ENCODE assay signal across 1 cellular context in genomic region chr1:164712131-164713031, GRCh38.
TF ChIP-seq lines count a peak whose summit lies in the region.

No MANE protein-coding gene starts in this region.

TF ChIP-seq in K562, 482 proteins besides CTCF, POLR2A, EP300 and RAD21 (continued from another document):
- TF ChIP-seq STAT6 (CRISPR knock-in tag; IDR thresholded peaks at IDR 0.05) = no peak
- TF ChIP-seq TAF9B (IDR thresholded peaks at IDR 0.05; ENCODE audit: partially characterized antibody) = peak; percentile 50
- no peak for TF ChIP-seq ZNF224 (CRISPR knock-in tag; IDR thresholded peaks at IDR 0.05)
- no peak for TF ChIP-seq ZNF696 (CRISPR knock-in tag; conservative IDR thresholded peaks at IDR 0.05)
- TF ChIP-seq PRPF4 (IDR thresholded peaks at IDR 0.05; ENCODE audit: insufficient read depth, low read depth, low read length, poor library complexity, severe bottlenecking) = no peak
- TF ChIP-seq ILF3 (IDR thresholded peaks at IDR 0.05; ENCODE audit: borderline replicate concordance) = no peak
TF ChIP-seq in K562: peak in this region for 197.
